ENCODE assay signal across 12 cellular contexts in the genomic region with DNA sequence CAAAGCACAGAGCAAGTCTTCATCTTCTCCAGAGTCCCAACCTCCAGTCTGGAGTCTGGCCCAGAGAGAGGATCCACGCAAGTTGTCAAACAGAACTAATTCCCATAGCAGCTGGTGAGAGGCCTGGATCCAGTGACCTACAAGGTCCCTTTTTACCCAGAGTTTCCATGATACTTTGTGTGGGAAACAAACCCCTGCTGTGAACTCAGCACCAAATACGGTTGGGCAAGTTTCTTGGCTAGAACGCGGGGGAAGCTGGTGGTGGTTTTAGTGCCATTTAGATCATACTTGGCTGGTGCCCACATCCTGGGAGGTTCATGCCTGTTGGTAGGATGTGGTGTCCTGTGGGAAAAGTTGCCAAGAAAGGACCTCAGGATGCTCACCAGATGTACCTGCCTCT. TPM values are rescaled to one million over a fixed set of nuclear protein-coding genes. Genes with fewer than 3 reads are reported as not detected.
DNase-seq lines count a peak whose midpoint lies in the region; ATAC-seq and TF ChIP-seq lines count a peak whose summit lies in the region.
"Had no signal": no experiment of that assay in that cellular context is flagged by ENCODE, and none has a peak within 500 bp of the region (broad histone marks: within the 10 kb centered on the region; RNA-seq: fewer than 3 reads in every experiment).

No MANE protein-coding gene starts in this region.

- no peak overlapping the region for H2BK5ac ChIP-seq in IMR-90 (ENCODE audit: low read depth, low read length, poor library complexity, severe bottlenecking)
- H2BK5ac ChIP-seq in neuronal stem cell (ENCODE audit: low read length), result no peak overlapping the region

- POLR2A ChIA-PET in IMR-90 (lab: Charles Lee; ENCODE audit: unreplicated experiment), result no interaction called here

- H3K18ac ChIP-seq in IMR-90 (ENCODE audit: low read depth, low read length) (no peak overlapping the region), neuronal stem cell (ENCODE audit: low read length) (no peak overlapping the region)

- H3K9me2 ChIP-seq in MM.1S (replicated peaks; ENCODE audit: insufficient read depth, low read length) (no peaks in the 10 kb centered on the region), GM23338 (ENCODE audit: insufficient read depth) (no peaks in the 10 kb centered on the region)

- intact Hi-C loops in IMR-90 (cut with micrococcal nuclease), result no loop called here

- H3K4me3 Mint-ChIP-seq in GM23338, result no peak overlapping the region

- no TSS peak for BruUV-seq in IMR-90 (replicated peaks; lab: Mats Ljungman, UMichigan)

- TF ChIP-seq RAD21 in IMR-90 (IDR thresholded peaks at IDR 0.05; ENCODE audit: low read length), result no peak

- no peak for TF ChIP-seq CTCF in AG09309 (IDR thresholded peaks at IDR 0.05; ENCODE audit: control insufficient read depth, insufficient read depth, low read depth, low read length, missing control alignments)
- no peak for TF ChIP-seq CTCF in IMR-90 (conservative IDR thresholded peaks at IDR 0.05; ENCODE audit: low read depth, low read length)
- TF ChIP-seq CTCF in MM.1S (IDR thresholded peaks at IDR 0.05; ENCODE audit: low read length), result no peak
- no peak for TF ChIP-seq CTCF in GM23338 (conservative IDR thresholded peaks at IDR 0.05; ENCODE audit: low read depth in 2 of 2)

- H2BK120ac ChIP-seq in IMR-90 (ENCODE audit: low read depth, low read length), result no peak overlapping the region
- no peak overlapping the region for H2BK120ac ChIP-seq in neuronal stem cell (ENCODE audit: low read depth, low read length)

- H4K91ac ChIP-seq in IMR-90 (ENCODE audit: insufficient read depth, low read depth, low read length), result no peak overlapping the region
- H4K91ac ChIP-seq in neuronal stem cell (ENCODE audit: low read depth, low read length, poor library complexity), result no peak overlapping the region

- H3K79me2 ChIP-seq in MM.1S (ENCODE audit: low read length) (no peaks in the 10 kb centered on the region), GM23338 (replicated peaks; ENCODE audit: insufficient read depth) (no peaks in the 10 kb centered on the region)
- H3K79me2 ChIP-seq: parathyroid adenoma had no signal

- CTCF ChIA-PET in IMR-90 (lab: Yijun Ruan, JAX), result no interaction called here

- WGBS in IMR-90 (ENCODE audit: extremely low coverage in 2 of 2, insufficient read length in 1 of 2), 2 experiments, result no CpG with 5 or more reads among the region's 4 CpGs
- no CpG with 5 or more reads among the region's 4 CpGs for WGBS in neuronal stem cell (ENCODE audit: extremely low coverage in 2 of 2, insufficient read length in 2 of 2, insufficient replicate concordance in 1 of 2), 2 donors

- H3K36me3 Mint-ChIP-seq in GM23338 (ENCODE audit: low read depth), result 0 out of 3 replicates have a peak, but pooled peaks cover 8% of the 10 kb centered on the region

- H3K4me1 ChIP-seq in IMR-90 (ENCODE audit: control insufficient read depth, insufficient read depth, low read length) (peaks cover 7% of the 10 kb centered on the region), neuronal stem cell (ENCODE audit: control insufficient read depth in 2 of 2, insufficient read depth in 1 of 2, low read depth in 1 of 2, low read length in 2 of 2) (peaks cover 10 to 13% of the 10 kb centered on the region in 2 donors), MM.1S (ENCODE audit: low read length) (no peaks in the 10 kb centered on the region), GM23338 (ENCODE audit: insufficient read depth) (0 out of 2 replicates have a peak, but pooled peaks cover 6% of the 10 kb centered on the region)
- H3K4me1 ChIP-seq: parathyroid adenoma had no signal

- peaks cover 12% of the 10 kb centered on the region for H3K4me1 Mint-ChIP-seq in GM23338

- DNase-seq in AG09309 (ENCODE audit: low read depth), result peak; percentile 91
- DNase-seq in IMR-90, result peak; percentile 46
- DNase-seq in neuronal stem cell (ENCODE audit: low spot score), result no peak
- no peak for DNase-seq in SIG-M5 treated with dmso at 0.1 percent for 504 hours (lab: John Stamatoyannopoulos, UW; ENCODE audit: unreplicated experiment)
- DNase-seq in MM.1S, result no peak
- no peak for DNase-seq in GM23338 (ENCODE audit: low spot score)
- DNase-seq: activated CD4-positive, alpha-beta T cell treated with anti-CD3 and anti-CD28 coated beads, Interleukin-2, amount 50 U/mL, for 48 hours; erythroblast; upper lobe of right lung had no signal

- H3K4me2 ChIP-seq in IMR-90 (ENCODE audit: low read depth, low read length) (no peak overlapping the region), neuronal stem cell (ENCODE audit: insufficient read depth, low read length, poor library complexity, severe bottlenecking) (no peak overlapping the region), MM.1S (ENCODE audit: low read depth, low read length) (no peak overlapping the region), GM23338 (no peak overlapping the region)

- H3K56ac ChIP-seq in IMR-90 (ENCODE audit: extremely low read depth, insufficient read depth, low read length), result no peak overlapping the region

- no peak overlapping the region for H4K8ac ChIP-seq in IMR-90 (ENCODE audit: low read depth in 2 of 2, low read length in 2 of 2)
- H4K8ac ChIP-seq in neuronal stem cell (ENCODE audit: low read depth, low read length), result no peak overlapping the region

- H2BK15ac ChIP-seq in IMR-90 (ENCODE audit: low read depth, low read length) (no peak overlapping the region), neuronal stem cell (ENCODE audit: low read length) (no peak overlapping the region)

- no peak for ATAC-seq in IMR-90 (ENCODE audit: low read depth)
- ATAC-seq in GM23338, result no peak
- ATAC-seq in HG02870 (IDR thresholded peaks at IDR 0.05; ENCODE audit: unreplicated experiment), result no peak
- ATAC-seq: upper lobe of right lung had no signal

- H3K4ac ChIP-seq in IMR-90 (ENCODE audit: low read depth, low read length), result no peak overlapping the region
- no peak overlapping the region for H3K4ac ChIP-seq in neuronal stem cell (ENCODE audit: low read length)

- H3K14ac ChIP-seq in IMR-90 (replicated peaks; ENCODE audit: low read depth, low read length) (no peak overlapping the region), neuronal stem cell (ENCODE audit: low read length) (no peak overlapping the region)

- in situ Hi-C loops in IMR-90 (cut with MboI; ENCODE audit: low sequenced_read_pairs), result no loop called here

- peaks cover 5% of the 10 kb centered on the region for H3K27me3 Mint-ChIP-seq in GM23338 (ENCODE audit: insufficient read depth, low read depth, poor library complexity)

- peak overlapping the region; percentile 15; the same call in 1 of the 2 replicates for H3K23ac ChIP-seq in IMR-90 (ENCODE audit: low read depth, low read length)
- H3K23ac ChIP-seq in neuronal stem cell (ENCODE audit: low read depth, low read length, poor library complexity), result no peak overlapping the region

- peaks cover 7% of the 10 kb centered on the region for H3K9me1 ChIP-seq in IMR-90 (ENCODE audit: insufficient read depth, low read length)

- H3K9me3 Mint-ChIP-seq in GM23338, result peaks cover 2% of the 10 kb centered on the region; the same call in 2 of the 3 replicates

- H3F3A ChIP-seq in MM.1S (ENCODE audit: insufficient read depth, low read length) (no peaks in the 10 kb centered on the region), GM23338 (replicated peaks; ENCODE audit: low read depth) (no peaks in the 10 kb centered on the region)

- H3K9me3 ChIP-seq in IMR-90 (ENCODE audit: control insufficient read depth, insufficient read depth, low read length) (no peaks in the 10 kb centered on the region), neuronal stem cell (replicated peaks in 1 of 2; ENCODE audit: control insufficient read depth in 2 of 2, insufficient read depth in 1 of 2, low read depth in 1 of 2, low read length in 2 of 2) (peaks cover 0 to 6% of the 10 kb centered on the region in 2 donors), MM.1S (replicated peaks; ENCODE audit: insufficient read depth, low read length) (no peaks in the 10 kb centered on the region)
- H3K9me3 ChIP-seq: upper lobe of right lung had no signal

- H3K9ac ChIP-seq in IMR-90 (ENCODE audit: low read depth, low read length) (no peak overlapping the region), neuronal stem cell (ENCODE audit: low read depth, low read length, poor library complexity) (no peak overlapping the region), MM.1S (ENCODE audit: low read length) (no peak overlapping the region)
- H3K9ac ChIP-seq: parathyroid adenoma had no signal

- no peak overlapping the region for H2AK9ac ChIP-seq in IMR-90 (replicated peaks; ENCODE audit: low read depth, low read length, poor library complexity)

- H3K27ac Mint-ChIP-seq in GM23338, result no peak overlapping the region

- H3K79me1 ChIP-seq in IMR-90 (ENCODE audit: low read depth in 1 of 2, low read length in 2 of 2), result no peaks in the 10 kb centered on the region
- no peaks in the 10 kb centered on the region for H3K79me1 ChIP-seq in neuronal stem cell (ENCODE audit: low read depth, low read length)

- H2AK5ac ChIP-seq in IMR-90 (ENCODE audit: low read depth, low read length), result no peak overlapping the region
- H2AK5ac ChIP-seq in neuronal stem cell (ENCODE audit: low read depth, low read length), result peak overlapping the region; percentile 25

- H3K4me3 ChIP-seq in AG09309 (ENCODE audit: control insufficient read depth, low read depth, low read length) (no peak overlapping the region), IMR-90 (ENCODE audit: insufficient read depth, low read depth, low read length) (no peak overlapping the region), neuronal stem cell (ENCODE audit: low read length in 2 of 2) (no peak overlapping the region), MM.1S (ENCODE audit: low read length) (no peak overlapping the region), GM23338 (no peak overlapping the region)
- H3K4me3 ChIP-seq: upper lobe of right lung had no signal

- H2BK12ac ChIP-seq in neuronal stem cell (ENCODE audit: low read length), result no peak overlapping the region

- peak overlapping the region; percentile 23 for H2AFZ ChIP-seq in IMR-90 (replicated peaks; ENCODE audit: low read length, poor library complexity)
- H2AFZ ChIP-seq in neuronal stem cell (ENCODE audit: low read length), result no peak overlapping the region
- no peak overlapping the region for H2AFZ ChIP-seq in MM.1S (ENCODE audit: low read length)
- H2AFZ ChIP-seq in GM23338, result no peak overlapping the region
- H2AFZ ChIP-seq: parathyroid adenoma had no signal

- H3K36me3 ChIP-seq in IMR-90 (ENCODE audit: control insufficient read depth, insufficient read depth, low read length) (no peaks in the 10 kb centered on the region), neuronal stem cell (replicated peaks in 1 of 2; ENCODE audit: control insufficient read depth in 2 of 2, insufficient read depth in 2 of 2, low read length in 2 of 2) (peaks cover 0 to 8% of the 10 kb centered on the region in 2 donors), MM.1S (replicated peaks; ENCODE audit: insufficient read depth, low read length) (no peaks in the 10 kb centered on the region), GM23338 (ENCODE audit: insufficient read depth) (no peaks in the 10 kb centered on the region)
- H3K36me3 ChIP-seq: upper lobe of right lung had no signal

- H4K20me1 ChIP-seq in IMR-90 (ENCODE audit: insufficient read depth, low read length) (no peaks in the 10 kb centered on the region), MM.1S (ENCODE audit: insufficient read depth, low read length) (no peaks in the 10 kb centered on the region), GM23338 (replicated peaks; ENCODE audit: insufficient read depth) (no peaks in the 10 kb centered on the region)

- H3K27ac ChIP-seq in IMR-90 (ENCODE audit: insufficient read depth, low read length) (no peak overlapping the region), cingulate gyrus (ENCODE audit: low read depth, low read length) (peak overlapping the region; percentile 81), neuronal stem cell (replicated peaks; ENCODE audit: low read length) (no peak overlapping the region), MM.1S (ENCODE audit: low read length) (no peak overlapping the region), GM23338 (ENCODE audit: low read depth) (no peak overlapping the region)
- H3K27ac ChIP-seq: parathyroid adenoma, upper lobe of right lung had no signal

- dilution Hi-C loops in IMR-90 (cut with HindIII; ENCODE audit: low sequenced_read_pairs, unreplicated experiment), result no loop called here

- no peak for TF ChIP-seq POLR2A in IMR-90 (IDR thresholded peaks at IDR 0.05; ENCODE audit: low read depth, low read length)

- H4K5ac ChIP-seq in IMR-90 (ENCODE audit: low read depth, low read length), result no peak overlapping the region

- H2BK20ac ChIP-seq in IMR-90 (ENCODE audit: low read depth, low read length), result no peak overlapping the region; the same call in 1 of the 2 replicates

- no peaks in the 10 kb centered on the region for H3K27me3 ChIP-seq in IMR-90 (ENCODE audit: control insufficient read depth, insufficient read depth, low read length)
- H3K27me3 ChIP-seq in neuronal stem cell (ENCODE audit: control insufficient read depth in 3 of 3, insufficient read depth in 3 of 3, low read depth in 1 of 3, low read length in 3 of 3), result no peaks in the 10 kb centered on the region
- H3K27me3 ChIP-seq in MM.1S (replicated peaks; ENCODE audit: insufficient read depth, low read length), result no peaks in the 10 kb centered on the region
- no peaks in the 10 kb centered on the region for H3K27me3 ChIP-seq in GM23338 (ENCODE audit: insufficient read depth)
- H3K27me3 ChIP-seq: upper lobe of right lung had no signal

RNA-seq across cellular contexts. Expression of a gene that starts 18.1 kb away (rescaled TPM):
- total RNA-seq in IMR-90 (2012; rRNA removed), result 0.28 and 0.36 TPM in 2 replicates
- 0.16 and 0.27 TPM in 2 replicates for polyA plus RNA-seq in IMR-90 (2012; rRNA removed)
- 0.05 and 0.11 TPM in 2 replicates for polyA plus RNA-seq in IMR-90 (2012; cell fraction: cytosol; rRNA removed)
- polyA plus RNA-seq in IMR-90 (2012; cell fraction: nucleus; rRNA removed; ENCODE audit: low replicate concordance), result 0.12 and 0.24 TPM in 2 replicates
- polyA plus RNA-seq in neuronal stem cell (2013, experiment 1 of 2), result 6.0 TPM
- 6.2 TPM for polyA plus RNA-seq in neuronal stem cell (2013, experiment 2 of 2)
- 2.4 TPM in 2 replicates for total RNA-seq in GM23338 (2014; rRNA removed; shearing (Covaris generic))
- 0.75 and 1.7 TPM in 2 replicates for polyA plus RNA-seq in GM23338 (2016; fragmentation: Nextera tagmentation; extraction: Ambion mirVana)

Comparison
In these comparisons a context has a peak if more than half of its experiments do, and no peak if none do; other contexts are left out.
1. DNase-seq: peak in AG09309 (single experiment) and IMR-90 (single experiment); none in neuronal stem cell (single experiment), SIG-M5 treated with dmso at 0.1 percent for 504 hours (single experiment), MM.1S (single experiment) and GM23338 (single experiment).